ENCODE assay signal across 21 cellular contexts in genomic region chr7:34322841-34323240, GRCh38.
DNase-seq lines count a peak whose midpoint lies in the region; ATAC-seq lines count a peak whose summit lies in the region.
"Had no signal": no experiment of that assay in that cellular context is flagged by ENCODE, and none has a peak within 500 bp of the region (broad histone marks: within the 10 kb centered on the region; RNA-seq: fewer than 3 reads in every experiment).

No MANE protein-coding gene starts in this region.

- ATAC-seq in HG02610 (IDR thresholded peaks at IDR 0.05; ENCODE audit: unreplicated experiment), result peak; percentile 37
- ATAC-seq: A549; body of pancreas; CD8-positive, alpha-beta T cell; naive thymus-derived CD4-positive, alpha-beta T cell had no signal

- peak; percentile 3 for DNase-seq in activated CD4-positive, alpha-beta T cell treated with anti-CD3 and anti-CD28 coated beads for 48 hours
- no peak for DNase-seq in activated CD4-positive, alpha-beta T cell treated with anti-CD3 and anti-CD28 coated beads, Interleukin-2, amount 50 U/mL, for 48 hours
- DNase-seq in RPMI7951 (ENCODE audit: low read depth) (peak; percentile 56), kidney tubule cell (ENCODE audit: low spot score) (peak; percentile 13), cerebellar cortex (ENCODE audit: low spot score) (no peak), cerebellar nuclear complex (lab: John Stamatoyannopoulos, UW) (no peak)
- DNase-seq in activated CD8-positive, alpha-beta memory T cell treated with anti-CD3 and anti-CD28 coated beads, Interleukin-2, amount 50 U/mL, for 48 hours, result no peak
- DNase-seq: activated CD4-positive, alpha-beta T cell treated with anti-CD3 and anti-CD28 coated beads, Interleukin-2, amount 10 ng/mL, durations not matched to agents 7 days and 5 days; activated CD8-positive, alpha-beta memory T cell treated with anti-CD3 and anti-CD28 coated beads, Interleukin-2, amount 50 U/mL, for 4 hours; activated gamma-delta T cell; body of pancreas; CD8-positive, alpha-beta T cell; DMS 273 treated with DMSO at 0.1 percent for 48 hours; hypothalamus; KBM-7; left ventricle myocardium inferior; naive thymus-derived CD4-positive, alpha-beta T cell; NCI-H1694 treated with DMSO at 0.1 percent for 48 hours; nucleus accumbens had no signal

Comparison
In these comparisons a context has a peak if more than half of its experiments do, and no peak if none do; other contexts are left out.
1. DNase-seq: peak in activated CD4-positive, alpha-beta T cell treated with anti-CD3 and anti-CD28 coated beads for 48 hours (single experiment), RPMI7951 (single experiment) and kidney tubule cell (single experiment); none in activated CD4-positive, alpha-beta T cell treated with anti-CD3 and anti-CD28 coated beads, Interleukin-2, amount 50 U/mL, for 48 hours (0 of 2), cerebellar cortex (single experiment), activated CD8-positive, alpha-beta memory T cell treated with anti-CD3 and anti-CD28 coated beads, Interleukin-2, amount 50 U/mL, for 48 hours (single experiment) and cerebellar nuclear complex (0 of 2).